19 cellular contexts compared by ENCODE assay signal in genomic region chr11:61486779-61487178, GRCh38. TPM values are rescaled to one million over a fixed set of nuclear protein-coding genes. Genes with fewer than 3 reads are reported as not detected.
"Had no signal": no experiment of that assay in that cellular context is flagged by ENCODE, and none has a peak within 500 bp of the region (broad histone marks: within the 10 kb centered on the region; RNA-seq: fewer than 3 reads in every experiment).

No MANE protein-coding gene starts in this region.

- H3K27ac Mint-ChIP-seq: activated CD4-positive, alpha-beta memory T cell treated with anti-CD3 and anti-CD28 coated beads for 36 hours; activated CD4-positive, alpha-beta T cell treated with anti-CD3 and anti-CD28 coated beads for 36 hours; activated CD8-positive, alpha-beta memory T cell treated with anti-CD3 and anti-CD28 coated beads, Interleukin-2, amount 10 ng/mL, durations not matched to agents 7 days and 5 days; activated naive CD4-positive, alpha-beta T cell treated with anti-CD3 and anti-CD28 coated beads, Interleukin-2, amount 50 U/mL, for 72 hours had no signal

- H3K36me3 Mint-ChIP-seq: activated naive CD4-positive, alpha-beta T cell treated with anti-CD3 and anti-CD28 coated beads, Interleukin-2, amount 50 U/mL, for 72 hours had no signal

- H3K4me1 Mint-ChIP-seq: activated CD4-positive, alpha-beta T cell treated with anti-CD3 and anti-CD28 coated beads for 36 hours; activated CD8-positive, alpha-beta memory T cell treated with anti-CD3 and anti-CD28 coated beads, Interleukin-2, amount 10 ng/mL, durations not matched to agents 7 days and 5 days had no signal

- H3K27me3 Mint-ChIP-seq: activated CD4-positive, alpha-beta T cell treated with anti-CD3 and anti-CD28 coated beads for 36 hours; activated CD8-positive, alpha-beta memory T cell treated with anti-CD3 and anti-CD28 coated beads, Interleukin-2, amount 10 ng/mL, durations not matched to agents 7 days and 5 days had no signal

- H3K27me3 ChIP-seq: hepatocyte, right atrium auricular region, vagina had no signal

- H3K36me3 ChIP-seq: left lung, right atrium auricular region, vagina had no signal

- H3K27ac ChIP-seq: hepatocyte, left lung, right atrium auricular region, skin epidermis, vagina had no signal

- H3K4me3 ChIP-seq: hepatocyte, left lung, mucosa of descending colon, right atrium auricular region, skin epidermis, tibial artery, vagina had no signal

- H3K79me2 ChIP-seq: hepatocyte had no signal

- DNase-seq: activated CD4-positive, alpha-beta memory T cell treated with anti-CD3 and anti-CD28 coated beads for 36 hours; activated CD4-positive, alpha-beta T cell treated with anti-CD3 and anti-CD28 coated beads for 36 hours; activated CD8-positive, alpha-beta memory T cell treated with anti-CD3 and anti-CD28 coated beads, Interleukin-2, amount 10 ng/mL, durations not matched to agents 7 days and 5 days; activated gamma-delta T cell; activated T-cell treated with anti-CD3 and anti-CD28 coated beads, Interleukin-2, amount 50 U/mL, for 1 hour; caudate nucleus; islet precursor cell; left lung; mucosa of descending colon; naive thymus-derived CD4-positive, alpha-beta T cell; stimulated activated CD4-positive, alpha-beta T cell treated with anti-CD3 and anti-CD28 coated beads, Interleukin-15, amount 100 ng/mL, for 24 hours; stimulated activated CD4-positive, alpha-beta T cell treated with anti-CD3 and anti-CD28 coated beads, Interleukin-4, amount 100 ng/mL, for 1 hour; stimulated activated naive CD4-positive, alpha-beta T cell; tibial artery had no signal

- ATAC-seq: activated CD4-positive, alpha-beta T cell treated with anti-CD3 and anti-CD28 coated beads for 36 hours; activated CD8-positive, alpha-beta memory T cell treated with anti-CD3 and anti-CD28 coated beads, Interleukin-2, amount 10 ng/mL, durations not matched to agents 7 days and 5 days; left lung; mucosa of descending colon had no signal

- H3K9me3 Mint-ChIP-seq: activated CD4-positive, alpha-beta memory T cell treated with anti-CD3 and anti-CD28 coated beads for 36 hours; activated naive CD4-positive, alpha-beta T cell treated with anti-CD3 and anti-CD28 coated beads, Interleukin-2, amount 50 U/mL, for 72 hours; naive thymus-derived CD4-positive, alpha-beta T cell had no signal

- H3K9me3 ChIP-seq: left lung, mucosa of descending colon, right atrium auricular region, tibial artery, vagina had no signal

- H3K4me2 ChIP-seq: hepatocyte had no signal

- H3K4me3 Mint-ChIP-seq: activated CD4-positive, alpha-beta memory T cell treated with anti-CD3 and anti-CD28 coated beads for 36 hours; activated CD4-positive, alpha-beta T cell treated with anti-CD3 and anti-CD28 coated beads for 36 hours; activated CD8-positive, alpha-beta memory T cell treated with anti-CD3 and anti-CD28 coated beads, Interleukin-2, amount 10 ng/mL, durations not matched to agents 7 days and 5 days; naive thymus-derived CD4-positive, alpha-beta T cell had no signal

RNA-seq across cellular contexts. Expression of gene LRRC10B, which starts 21.8 kb away (rescaled TPM):
- total RNA-seq: activated CD4-positive, alpha-beta memory T cell treated with anti-CD3 and anti-CD28 coated beads for 36 hours; activated CD4-positive, alpha-beta T cell treated with anti-CD3 and anti-CD28 coated beads for 36 hours; activated naive CD4-positive, alpha-beta T cell treated with anti-CD3 and anti-CD28 coated beads, Interleukin-2, amount 50 U/mL, for 72 hours; naive thymus-derived CD4-positive, alpha-beta T cell had no signal
- polyA plus RNA-seq: naive thymus-derived CD4-positive, alpha-beta T cell had no signal
